In the genomic region with DNA sequence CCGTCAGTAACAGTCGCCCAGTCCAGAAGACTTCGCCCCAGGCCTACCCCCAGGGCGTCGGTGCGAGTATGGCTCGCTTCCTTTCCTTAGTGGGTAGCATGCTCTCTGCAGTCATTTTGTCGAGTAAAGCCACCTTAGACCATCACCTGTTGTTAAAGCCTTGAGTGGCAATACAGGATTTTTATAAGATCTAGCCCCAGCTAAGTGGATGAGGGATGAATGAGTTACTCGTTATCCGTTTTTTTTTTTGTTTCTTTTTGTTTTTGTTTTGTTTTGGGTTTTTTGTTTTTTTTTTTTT, we compare ENCODE assay signal across 8 cellular contexts. TPM values are rescaled to one million over a fixed set of nuclear protein-coding genes. Genes with fewer than 3 reads are reported as not detected.
DNase-seq lines count a peak whose midpoint lies in the region; ATAC-seq and TF ChIP-seq lines count a peak whose summit lies in the region.

No MANE protein-coding gene starts in this region.

- no peak for DNase-seq in activated CD4-positive, alpha-beta memory T cell treated with anti-CD3 and anti-CD28 coated beads for 36 hours
- no peak for DNase-seq in activated CD4-positive, alpha-beta memory T cell treated with anti-CD3 and anti-CD28 coated beads, Interleukin-2, amount 10 ng/mL, durations not matched to agents 7 days and 5 days
- DNase-seq in activated naive CD8-positive, alpha-beta T cell treated with anti-CD3 and anti-CD28 coated beads, Interleukin-2, amount 10 ng/mL, durations not matched to agents 7 days and 5 days, result no peak
- DNase-seq in thoracic aorta (ENCODE audit: low spot score) (no peak), retina (no peak)

- H3K27me3 ChIP-seq in iPS-20b (ENCODE audit: insufficient read depth, low read length) (no peaks in the 10 kb centered on the region), thoracic aorta (replicated peaks; ENCODE audit: insufficient read depth) (no peaks in the 10 kb centered on the region)

- POLR2A ChIA-PET in activated CD4-positive, alpha-beta memory T cell treated with anti-CD3 and anti-CD28 coated beads for 36 hours (lab: Charles Lee), result interaction anchor here (1.2 to 2.8 kb wide), 4 partner anchors 51 to 175 kb away, joined by 3 to 11 read pairs (median 8); a partner anchor contains a TSS
- POLR2A ChIA-PET in activated CD4-positive, alpha-beta memory T cell treated with anti-CD3 and anti-CD28 coated beads, Interleukin-2, amount 10 ng/mL, durations not matched to agents 7 days and 5 days (lab: Charles Lee), result interaction anchor here (0.6 to 4.2 kb wide), 17 partner anchors 8 to 1133 kb away, joined by 3 to 21 read pairs (median 4); a partner anchor contains a TSS
- POLR2A ChIA-PET in activated naive CD8-positive, alpha-beta T cell treated with anti-CD3 and anti-CD28 coated beads, Interleukin-2, amount 10 ng/mL, durations not matched to agents 7 days and 5 days (lab: Charles Lee), result interaction anchor here (0.6 to 1.8 kb wide), 14 partner anchors 8 to 200 kb away, joined by 3 to 7 read pairs (median 4); a partner anchor contains a TSS

- H3K4me1 ChIP-seq in iPS-20b (ENCODE audit: insufficient read depth, low read length) (peaks cover 19% of the 10 kb centered on the region), thoracic aorta (ENCODE audit: control insufficient read depth in 1 of 2, low read depth in 2 of 2) (peaks cover 18 to 27% of the 10 kb centered on the region in 2 donors)

- H3K36me3 ChIP-seq in iPS-20b (ENCODE audit: insufficient read depth, low read depth, low read length), result peaks cover 38% of the 10 kb centered on the region
- H3K36me3 ChIP-seq in thoracic aorta, result peaks cover 11% of the 10 kb centered on the region

- peak overlapping the region; percentile 54; the same call in 1 of the 2 replicates for H3K9ac ChIP-seq in iPS-20b (ENCODE audit: low read depth, low read length)

- H3K4me3 ChIP-seq in iPS-20b (ENCODE audit: low read length) (peak overlapping the region; percentile 73), thoracic aorta (peak overlapping the region; percentile 90)

- no peak overlapping the region for H3K4me3 Mint-ChIP-seq in activated CD4-positive, alpha-beta memory T cell treated with anti-CD3 and anti-CD28 coated beads for 36 hours
- no peak overlapping the region for H3K4me3 Mint-ChIP-seq in activated CD4-positive, alpha-beta memory T cell treated with anti-CD3 and anti-CD28 coated beads, Interleukin-2, amount 10 ng/mL, durations not matched to agents 7 days and 5 days
- no peak overlapping the region for H3K4me3 Mint-ChIP-seq in activated naive CD8-positive, alpha-beta T cell treated with anti-CD3 and anti-CD28 coated beads, Interleukin-2, amount 10 ng/mL, durations not matched to agents 7 days and 5 days

- no peaks in the 10 kb centered on the region for H3K9me3 ChIP-seq in iPS-20b (ENCODE audit: insufficient read depth, low read depth, low read length)
- no peaks in the 10 kb centered on the region for H3K9me3 ChIP-seq in thoracic aorta

- H3K36me3 Mint-ChIP-seq in activated CD4-positive, alpha-beta memory T cell treated with anti-CD3 and anti-CD28 coated beads for 36 hours, result peaks cover 22% of the 10 kb centered on the region
- H3K36me3 Mint-ChIP-seq in activated CD4-positive, alpha-beta memory T cell treated with anti-CD3 and anti-CD28 coated beads, Interleukin-2, amount 10 ng/mL, durations not matched to agents 7 days and 5 days (ENCODE audit: low read depth), result peaks cover 42% of the 10 kb centered on the region
- peaks cover 14% of the 10 kb centered on the region for H3K36me3 Mint-ChIP-seq in activated naive CD8-positive, alpha-beta T cell treated with anti-CD3 and anti-CD28 coated beads, Interleukin-2, amount 10 ng/mL, durations not matched to agents 7 days and 5 days

- TF ChIP-seq CTCF in thoracic aorta (IDR thresholded peaks at IDR 0.05), result no peak

- H3K27ac ChIP-seq in iPS-20b (ENCODE audit: low read length), result no peak overlapping the region
- H3K27ac ChIP-seq in thoracic aorta, result peak overlapping the region in 1 of 2 donors; percentile 85

- CTCF ChIA-PET in activated CD4-positive, alpha-beta memory T cell treated with anti-CD3 and anti-CD28 coated beads for 36 hours (lab: Charles Lee), result interaction anchor here (0.7 to 1.4 kb wide), 3 partner anchors 16 to 176 kb away, joined by 3 read pairs; no protein-coding TSS in a partner anchor
- CTCF ChIA-PET in activated CD4-positive, alpha-beta memory T cell treated with anti-CD3 and anti-CD28 coated beads, Interleukin-2, amount 10 ng/mL, durations not matched to agents 7 days and 5 days (lab: Charles Lee), result interaction anchor here (0.8 to 1.4 kb wide), 3 partner anchors 13 to 31 kb away, joined by 3 read pairs; no protein-coding TSS in a partner anchor

- intact Hi-C loops in activated CD4-positive, alpha-beta memory T cell treated with anti-CD3 and anti-CD28 coated beads for 36 hours (cut with micrococcal nuclease), result loop anchor here (5.0 to 10.0 kb wide), 2 partner anchors 52 to 149 kb away; a partner anchor contains a TSS

- H3K4me1 Mint-ChIP-seq in activated CD4-positive, alpha-beta memory T cell treated with anti-CD3 and anti-CD28 coated beads for 36 hours (ENCODE audit: low read depth), result peaks cover 45% of the 10 kb centered on the region
- peaks cover 51% of the 10 kb centered on the region for H3K4me1 Mint-ChIP-seq in activated CD4-positive, alpha-beta memory T cell treated with anti-CD3 and anti-CD28 coated beads, Interleukin-2, amount 10 ng/mL, durations not matched to agents 7 days and 5 days
- H3K4me1 Mint-ChIP-seq in activated naive CD8-positive, alpha-beta T cell treated with anti-CD3 and anti-CD28 coated beads, Interleukin-2, amount 10 ng/mL, durations not matched to agents 7 days and 5 days, result peaks cover 22% of the 10 kb centered on the region

- H3K9me3 Mint-ChIP-seq in activated CD4-positive, alpha-beta memory T cell treated with anti-CD3 and anti-CD28 coated beads for 36 hours, result no peaks in the 10 kb centered on the region
- H3K9me3 Mint-ChIP-seq in activated CD4-positive, alpha-beta memory T cell treated with anti-CD3 and anti-CD28 coated beads, Interleukin-2, amount 10 ng/mL, durations not matched to agents 7 days and 5 days, result no peaks in the 10 kb centered on the region
- no peaks in the 10 kb centered on the region for H3K9me3 Mint-ChIP-seq in activated naive CD8-positive, alpha-beta T cell treated with anti-CD3 and anti-CD28 coated beads, Interleukin-2, amount 10 ng/mL, durations not matched to agents 7 days and 5 days

- ATAC-seq in activated naive CD8-positive, alpha-beta T cell treated with anti-CD3 and anti-CD28 coated beads, Interleukin-2, amount 10 ng/mL, durations not matched to agents 7 days and 5 days (ENCODE audit: low read depth), result no peak
- ATAC-seq in thoracic aorta (ENCODE audit: insufficient number of reproducible peaks, low FRiP score, low read depth), result peak; percentile 24
- ATAC-seq in GM19467 (IDR thresholded peaks at IDR 0.05; ENCODE audit: unreplicated experiment), result no peak
- no peak for ATAC-seq in GM21619 (IDR thresholded peaks at IDR 0.05; ENCODE audit: unreplicated experiment)

- H3K27me3 Mint-ChIP-seq in activated CD4-positive, alpha-beta memory T cell treated with anti-CD3 and anti-CD28 coated beads for 36 hours, result no peaks in the 10 kb centered on the region
- H3K27me3 Mint-ChIP-seq in activated CD4-positive, alpha-beta memory T cell treated with anti-CD3 and anti-CD28 coated beads, Interleukin-2, amount 10 ng/mL, durations not matched to agents 7 days and 5 days, result no peaks in the 10 kb centered on the region
- H3K27me3 Mint-ChIP-seq in activated naive CD8-positive, alpha-beta T cell treated with anti-CD3 and anti-CD28 coated beads, Interleukin-2, amount 10 ng/mL, durations not matched to agents 7 days and 5 days, result no peaks in the 10 kb centered on the region

- H3K27ac Mint-ChIP-seq in activated CD4-positive, alpha-beta memory T cell treated with anti-CD3 and anti-CD28 coated beads for 36 hours, result peak overlapping the region; percentile 80
- H3K27ac Mint-ChIP-seq in activated CD4-positive, alpha-beta memory T cell treated with anti-CD3 and anti-CD28 coated beads, Interleukin-2, amount 10 ng/mL, durations not matched to agents 7 days and 5 days, result no peak overlapping the region
- H3K27ac Mint-ChIP-seq in activated naive CD8-positive, alpha-beta T cell treated with anti-CD3 and anti-CD28 coated beads, Interleukin-2, amount 10 ng/mL, durations not matched to agents 7 days and 5 days, result peak overlapping the region; percentile 86

RNA-seq across cellular contexts. Expression of a gene that starts 0.3 kb away (rescaled TPM):
- total RNA-seq in activated CD4-positive, alpha-beta memory T cell treated with anti-CD3 and anti-CD28 coated beads for 36 hours, result 10 to 100 TPM; 23.6 to 25.2 TPM
- total RNA-seq in activated CD4-positive, alpha-beta memory T cell treated with anti-CD3 and anti-CD28 coated beads, Interleukin-2, amount 10 ng/mL, durations not matched to agents 7 days and 5 days, result 10 to 100 TPM; 13.9 to 14.4 TPM
- 10 to 100 TPM; 13.6 to 14.8 TPM for total RNA-seq in activated naive CD8-positive, alpha-beta T cell treated with anti-CD3 and anti-CD28 coated beads, Interleukin-2, amount 10 ng/mL, durations not matched to agents 7 days and 5 days
- total RNA-seq in thoracic aorta, result 10 to 100 TPM; 22.6 to 28.6 TPM

RNA-seq across cellular contexts. Expression of a gene that starts 27.9 kb away (rescaled TPM):
- total RNA-seq in activated CD4-positive, alpha-beta memory T cell treated with anti-CD3 and anti-CD28 coated beads for 36 hours, result under 1 TPM; 0.12 to 0.29 TPM
- not detected for total RNA-seq in activated CD4-positive, alpha-beta memory T cell treated with anti-CD3 and anti-CD28 coated beads, Interleukin-2, amount 10 ng/mL, durations not matched to agents 7 days and 5 days
- not detected for total RNA-seq in activated naive CD8-positive, alpha-beta T cell treated with anti-CD3 and anti-CD28 coated beads, Interleukin-2, amount 10 ng/mL, durations not matched to agents 7 days and 5 days
- total RNA-seq in thoracic aorta, result not detected

RNA-seq across cellular contexts. Expression of a gene that starts 29.5 kb away (rescaled TPM):
- 10 to 100 TPM; 29.0 to 29.5 TPM for total RNA-seq in activated CD4-positive, alpha-beta memory T cell treated with anti-CD3 and anti-CD28 coated beads for 36 hours
- total RNA-seq in activated CD4-positive, alpha-beta memory T cell treated with anti-CD3 and anti-CD28 coated beads, Interleukin-2, amount 10 ng/mL, durations not matched to agents 7 days and 5 days, result 10 to 100 TPM; 16.1 to 19.0 TPM
- total RNA-seq in activated naive CD8-positive, alpha-beta T cell treated with anti-CD3 and anti-CD28 coated beads, Interleukin-2, amount 10 ng/mL, durations not matched to agents 7 days and 5 days, result 10 to 100 TPM; 30.1 to 35.4 TPM
- 10 to 100 TPM; 62.1 to 69.7 TPM for total RNA-seq in thoracic aorta

RNA-seq across cellular contexts. Expression of a gene that starts 52.7 kb away (rescaled TPM):
- total RNA-seq in activated CD4-positive, alpha-beta memory T cell treated with anti-CD3 and anti-CD28 coated beads for 36 hours, result 1 to 10 TPM in 1 of 2 experiments, under 1 TPM in 1; 0.76 to 1.4 TPM
- total RNA-seq in activated CD4-positive, alpha-beta memory T cell treated with anti-CD3 and anti-CD28 coated beads, Interleukin-2, amount 10 ng/mL, durations not matched to agents 7 days and 5 days, result not detected
- under 1 TPM; 0.53 to 0.94 TPM for total RNA-seq in activated naive CD8-positive, alpha-beta T cell treated with anti-CD3 and anti-CD28 coated beads, Interleukin-2, amount 10 ng/mL, durations not matched to agents 7 days and 5 days
- total RNA-seq in thoracic aorta, result 100 to 1,000 TPM; 125 to 188 TPM

RNA-seq across cellular contexts. Expression of a gene that starts 53.2 kb away (rescaled TPM):
- total RNA-seq in activated CD4-positive, alpha-beta memory T cell treated with anti-CD3 and anti-CD28 coated beads for 36 hours, result 100 to 1,000 TPM; 186 to 203 TPM
- total RNA-seq in activated CD4-positive, alpha-beta memory T cell treated with anti-CD3 and anti-CD28 coated beads, Interleukin-2, amount 10 ng/mL, durations not matched to agents 7 days and 5 days, result 100 to 1,000 TPM; 177 to 183 TPM
- total RNA-seq in activated naive CD8-positive, alpha-beta T cell treated with anti-CD3 and anti-CD28 coated beads, Interleukin-2, amount 10 ng/mL, durations not matched to agents 7 days and 5 days, result 100 to 1,000 TPM; 142 to 153 TPM
- 10 to 100 TPM; 76.3 to 81.5 TPM for total RNA-seq in thoracic aorta
